Comparison of ENCODE assay signal across 15 cellular contexts in the genomic region with DNA sequence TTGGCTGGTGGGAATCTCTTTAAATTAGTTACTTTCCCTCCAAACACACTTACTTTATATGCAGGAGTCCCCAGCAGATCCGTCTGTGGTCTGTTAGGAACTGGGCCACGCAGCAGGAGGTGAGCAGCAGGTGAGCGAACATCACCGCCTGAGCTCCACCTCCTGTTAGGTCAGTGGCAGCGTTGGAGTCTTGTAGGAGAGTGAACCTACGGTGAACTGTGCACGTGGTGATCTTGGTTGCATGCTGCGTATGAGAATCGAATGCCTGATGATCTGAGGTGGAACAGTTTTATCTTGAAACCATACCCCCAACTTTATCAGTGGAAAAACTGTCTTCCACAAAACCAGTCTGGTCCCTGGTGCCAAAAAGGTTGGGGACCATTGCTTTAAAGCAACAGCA.
"Had no signal": no experiment of that assay in that cellular context is flagged by ENCODE, and none has a peak within 500 bp of the region (broad histone marks: within the 10 kb centered on the region; RNA-seq: fewer than 3 reads in every experiment).

No MANE protein-coding gene starts in this region.

- H3K36me3 Mint-ChIP-seq: activated naive CD4-positive, alpha-beta T cell treated with anti-CD3 and anti-CD28 coated beads, Interleukin-2, amount 50 U/mL, for 72 hours had no signal

- H3K27me3 ChIP-seq: ovary, right atrium auricular region, transverse colon had no signal

- H3K27ac Mint-ChIP-seq: activated naive CD4-positive, alpha-beta T cell treated with anti-CD3 and anti-CD28 coated beads, Interleukin-2, amount 50 U/mL, for 72 hours; T-helper 17 cell had no signal

- H3K9me3 Mint-ChIP-seq: activated naive CD4-positive, alpha-beta T cell treated with anti-CD3 and anti-CD28 coated beads, Interleukin-2, amount 50 U/mL, for 72 hours; activated T-cell treated with anti-CD3 and anti-CD28 coated beads, Interleukin-2, amount 50 U/mL, for 4 hours; brain; immature natural killer cell; neural crest cell had no signal

- ATAC-seq: activated naive CD4-positive, alpha-beta T cell treated with anti-CD3 and anti-CD28 coated beads, Interleukin-2, amount 50 U/mL, for 72 hours; activated T-cell treated with anti-CD3 and anti-CD28 coated beads, Interleukin-2, amount 50 U/mL, for 4 hours; esophagus mucosa; mucosa of descending colon; T-helper 17 cell had no signal

- H3K27me3 Mint-ChIP-seq: T-helper 17 cell had no signal

- DNase-seq: activated CD4-positive, alpha-beta T cell treated with anti-CD3 and anti-CD28 coated beads, Interleukin-2, amount 50 U/mL, for 1 hour; activated effector memory CD4-positive, alpha-beta T cell treated with anti-CD3 and anti-CD28 coated beads, Interleukin-2, amount 50 U/mL, for 16 hours; activated T-cell treated with anti-CD3 and anti-CD28 coated beads, Interleukin-2, amount 50 U/mL, for 4 hours; amniotic stem cell; immature natural killer cell; ovary; T-helper 17 cell; transverse colon had no signal

- H3K36me3 ChIP-seq: ovary, right atrium auricular region, transverse colon had no signal

- H3K9me3 ChIP-seq: mucosa of descending colon, ovary, right atrium auricular region, transverse colon had no signal

- H3K4me3 Mint-ChIP-seq: activated T-cell treated with anti-CD3 and anti-CD28 coated beads, Interleukin-2, amount 50 U/mL, for 4 hours; brain; immature natural killer cell; neural crest cell; T-helper 17 cell had no signal

- H3K27ac ChIP-seq: ovary, transverse colon had no signal

- H3K4me3 ChIP-seq: mucosa of descending colon, ovary, right atrium auricular region, smooth muscle cell, transverse colon had no signal
